Comparison of ENCODE assay signal across 1 cellular context in the genomic region with DNA sequence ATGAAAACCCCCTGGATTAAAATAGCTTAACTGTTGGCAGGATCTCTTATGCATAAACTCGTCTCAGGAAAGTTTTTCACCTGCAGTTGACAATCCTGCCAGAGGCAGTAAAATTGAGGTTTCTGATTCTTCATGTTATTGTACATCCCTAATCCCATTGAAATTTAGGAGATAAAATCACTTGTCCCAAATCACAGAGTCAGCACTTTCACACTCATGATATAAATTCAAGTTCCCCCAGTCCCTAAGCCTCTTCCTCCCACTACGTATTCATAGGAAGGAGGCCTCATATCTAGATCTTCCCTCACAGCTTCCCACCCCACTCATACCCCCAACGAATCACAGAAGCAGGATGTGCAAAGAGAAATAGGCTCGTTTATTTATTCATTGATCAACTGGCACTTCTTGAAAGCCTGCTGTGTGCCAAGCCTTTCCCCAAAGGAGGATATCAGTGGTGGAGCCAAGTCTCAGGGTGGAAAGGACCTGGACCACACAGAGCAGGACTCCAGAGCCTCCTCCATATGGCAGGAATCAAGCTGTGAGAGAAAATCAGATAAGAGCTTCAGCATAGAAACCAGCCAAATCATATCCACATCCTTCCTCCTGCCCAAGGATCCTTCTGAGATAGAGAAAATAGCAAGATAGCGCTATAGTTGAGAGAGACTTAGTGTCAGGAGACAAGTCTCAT.
TF ChIP-seq lines count a peak whose summit lies in the region.

No MANE protein-coding gene starts in this region.

TF ChIP-seq in K562, 482 proteins besides CTCF, POLR2A, EP300 and RAD21:
- TF ChIP-seq ARID2 (IDR thresholded peaks at IDR 0.05): no peak
- TF ChIP-seq, protein P1, sequence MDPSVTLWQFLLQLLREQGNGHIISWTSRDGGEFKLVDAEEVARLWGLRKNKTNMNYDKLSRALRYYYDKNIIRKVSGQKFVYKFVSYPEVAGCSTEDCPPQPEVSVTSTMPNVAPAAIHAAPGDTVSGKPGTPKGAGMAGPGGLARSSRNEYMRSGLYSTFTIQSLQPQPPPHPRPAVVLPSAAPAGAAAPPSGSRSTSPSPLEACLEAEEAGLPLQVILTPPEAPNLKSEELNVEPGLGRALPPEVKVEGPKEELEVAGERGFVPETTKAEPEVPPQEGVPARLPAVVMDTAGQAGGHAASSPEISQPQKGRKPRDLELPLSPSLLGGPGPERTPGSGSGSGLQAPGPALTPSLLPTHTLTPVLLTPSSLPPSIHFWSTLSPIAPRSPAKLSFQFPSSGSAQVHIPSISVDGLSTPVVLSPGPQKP (CRISPR knock-in tag; IDR thresholded peaks at IDR 0.05): no peak
- TF ChIP-seq ZNF584 (CRISPR knock-in tag; IDR thresholded peaks at IDR 0.05; ENCODE audit: low read depth): no peak
- no peak for TF ChIP-seq NUFIP1 (IDR thresholded peaks at IDR 0.05; ENCODE audit: partially characterized antibody)
- peak; percentile 87 for TF ChIP-seq ZNF316 (IDR thresholded peaks at IDR 0.05)
- no peak for TF ChIP-seq KLF13 (tag; IDR thresholded peaks at IDR 0.05; ENCODE audit: borderline replicate concordance, low read depth)
- peak; percentile 76 for TF ChIP-seq C11orf30 (IDR thresholded peaks at IDR 0.05; ENCODE audit: low read depth)
- no peak for TF ChIP-seq IFI16 (CRISPR knock-in tag; IDR thresholded peaks at IDR 0.05)
- no peak for TF ChIP-seq FOXA3 (CRISPR knock-in tag; conservative IDR thresholded peaks at IDR 0.05 in 1 of 2, IDR thresholded peaks at IDR 0.05 in 1 of 2)
- TF ChIP-seq MAZ (CRISPR knock-in tag; conservative IDR thresholded peaks at IDR 0.05 in 1 of 2, IDR thresholded peaks at IDR 0.05 in 1 of 2): no peak
- peak; percentile 70 for TF ChIP-seq MAFF (IDR thresholded peaks at IDR 0.05; ENCODE audit: low read length)
- TF ChIP-seq ZNF561 (CRISPR knock-in tag; conservative IDR thresholded peaks at IDR 0.05): no peak
- no peak for TF ChIP-seq ZNF217 (CRISPR knock-in tag; IDR thresholded peaks at IDR 0.05)
- TF ChIP-seq DACH1 (IDR thresholded peaks at IDR 0.05; ENCODE audit: partially characterized antibody): no peak
- TF ChIP-seq MAFK (IDR thresholded peaks at IDR 0.05; ENCODE audit: low read length): peak; percentile 64
- no peak for TF ChIP-seq MTA3 (IDR thresholded peaks at IDR 0.05; ENCODE audit: borderline replicate concordance)
- TF ChIP-seq, protein P2, sequence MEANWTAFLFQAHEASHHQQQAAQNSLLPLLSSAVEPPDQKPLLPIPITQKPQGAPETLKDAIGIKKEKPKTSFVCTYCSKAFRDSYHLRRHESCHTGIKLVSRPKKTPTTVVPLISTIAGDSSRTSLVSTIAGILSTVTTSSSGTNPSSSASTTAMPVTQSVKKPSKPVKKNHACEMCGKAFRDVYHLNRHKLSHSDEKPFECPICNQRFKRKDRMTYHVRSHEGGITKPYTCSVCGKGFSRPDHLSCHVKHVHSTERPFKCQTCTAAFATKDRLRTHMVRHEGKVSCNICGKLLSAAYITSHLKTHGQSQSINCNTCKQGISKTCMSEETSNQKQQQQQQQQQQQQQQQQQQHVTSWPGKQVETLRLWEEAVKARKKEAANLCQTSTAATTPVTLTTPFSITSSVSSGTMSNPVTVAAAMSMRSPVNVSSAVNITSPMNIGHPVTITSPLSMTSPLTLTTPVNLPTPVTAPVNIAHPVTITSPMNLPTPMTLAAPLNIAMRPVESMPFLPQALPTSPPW (CRISPR knock-in tag; IDR thresholded peaks at IDR 0.05): no peak
- no peak for TF ChIP-seq ZC3H8 (IDR thresholded peaks at IDR 0.05)
- TF ChIP-seq ZNF121 (CRISPR knock-in tag; conservative IDR thresholded peaks at IDR 0.05): no peak
- TF ChIP-seq OTX1 (CRISPR knock-in tag; IDR thresholded peaks at IDR 0.05): no peak
- TF ChIP-seq, protein P3, sequence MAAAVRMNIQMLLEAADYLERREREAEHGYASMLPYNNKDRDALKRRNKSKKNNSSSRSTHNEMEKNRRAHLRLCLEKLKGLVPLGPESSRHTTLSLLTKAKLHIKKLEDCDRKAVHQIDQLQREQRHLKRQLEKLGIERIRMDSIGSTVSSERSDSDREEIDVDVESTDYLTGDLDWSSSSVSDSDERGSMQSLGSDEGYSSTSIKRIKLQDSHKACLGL (CRISPR knock-in tag; IDR thresholded peaks at IDR 0.05; ENCODE audit: borderline replicate concordance, poor library complexity, severe bottlenecking): no peak
- peak; percentile 80 for TF ChIP-seq MAFG (tag; conservative IDR thresholded peaks at IDR 0.05)
TF ChIP-seq in K562: peak in this region for 5.
